ENCODE assay signal across 21 cellular contexts in the genomic region with DNA sequence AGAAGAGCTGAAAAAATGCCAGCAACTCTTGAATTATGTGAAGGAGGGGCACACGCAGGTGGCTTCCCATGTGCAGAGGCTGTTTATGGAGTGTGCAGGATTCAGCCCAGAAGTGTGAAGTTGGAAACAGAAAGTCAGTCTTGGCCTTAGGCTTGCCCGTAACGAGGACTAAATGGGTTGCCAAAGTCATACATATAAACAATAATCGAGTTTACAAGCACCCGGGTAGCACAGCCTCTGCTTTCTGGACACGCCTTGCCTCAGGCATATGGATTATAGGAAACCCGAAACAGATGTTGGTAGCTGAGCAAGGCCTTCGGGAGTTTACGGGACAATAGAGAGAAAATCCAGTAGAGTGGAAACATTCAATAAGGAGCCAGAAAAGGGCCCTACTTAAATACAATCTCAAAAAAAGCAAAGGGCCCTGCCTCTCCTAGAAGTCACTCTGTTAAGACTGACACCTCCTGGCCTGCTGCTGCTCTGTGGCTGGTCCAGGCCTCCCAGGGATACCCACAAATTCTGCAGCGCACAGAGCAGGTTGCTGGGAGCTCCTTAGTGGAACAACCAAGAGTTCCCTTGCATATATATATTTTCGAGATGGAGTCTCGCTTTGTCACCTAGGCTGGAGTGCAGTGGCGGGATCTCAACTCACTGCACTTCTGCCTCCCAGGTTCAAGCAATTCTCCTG. TPM values are rescaled to one million over a fixed set of nuclear protein-coding genes. Genes with fewer than 3 reads are reported as not detected.
A peak's percentile ranks its signal among the peaks of the same experiment; 100 is the strongest.
DNase-seq lines count a peak whose midpoint lies in the region; FAIRE-seq and TF ChIP-seq lines count a peak whose summit lies in the region.
"Had no signal": no experiment of that assay in that cellular context is flagged by ENCODE, and none has a peak within 500 bp of the region (broad histone marks: within the 10 kb centered on the region; RNA-seq: fewer than 3 reads in every experiment).

No MANE protein-coding gene starts in this region.

- no peak overlapping the region for H3K9ac ChIP-seq in keratinocyte (ENCODE audit: control insufficient read depth, extremely low read depth, insufficient read depth, low read length)

- no peaks in the 10 kb centered on the region for H3K36me3 ChIP-seq in BJ (ENCODE audit: control insufficient read depth, insufficient read depth, low read length)
- no peaks in the 10 kb centered on the region for H3K36me3 ChIP-seq in keratinocyte (ENCODE audit: control insufficient read depth in 2 of 2, extremely low read depth in 1 of 2, insufficient read depth in 2 of 2, low read length in 2 of 2)
- H3K36me3 ChIP-seq: suprapubic skin had no signal

- H3K27ac ChIP-seq in keratinocyte (ENCODE audit: control insufficient read depth, insufficient read depth, low read length): no peak overlapping the region
- H3K27ac ChIP-seq: suprapubic skin had no signal

- TF ChIP-seq CTCF in BJ (IDR thresholded peaks at IDR 0.05; ENCODE audit: insufficient read depth, low read depth, low read length) (no peak), keratinocyte (optimal IDR thresholded peaks at IDR 0.05 in 1 of 3, IDR thresholded peaks at IDR 0.05 in 1 of 3, conservative IDR thresholded peaks at IDR 0.05 in 1 of 3; ENCODE audit: extremely low read depth in 1 of 3, insufficient read depth in 2 of 3, low read length in 3 of 3) (peak in 1 of 3 experiments; percentile 14)

- CTCF ChIA-PET in BJ (lab: Yijun Ruan, JAX): interaction anchor here (1.1 kb wide), 1 partner anchor 10 kb away, joined by 4 read pairs; no protein-coding TSS in a partner anchor
- CTCF ChIA-PET in HEK293T (lab: Yijun Ruan, JAX): no interaction called here
- CTCF ChIA-PET in activated naive CD4-positive, alpha-beta T cell treated with anti-CD3 and anti-CD28 coated beads for 36 hours (lab: Charles Lee): no interaction called here

- H3K4me3 ChIP-seq in BJ (ENCODE audit: low read depth, low read length) (no peak overlapping the region), keratinocyte (ENCODE audit: control insufficient read depth in 2 of 3, extremely low read depth in 1 of 3, insufficient read depth in 2 of 3, low read depth in 1 of 3, low read length in 3 of 3) (no peak overlapping the region)
- H3K4me3 ChIP-seq: suprapubic skin had no signal

- H3K36me3 Mint-ChIP-seq in activated naive CD4-positive, alpha-beta T cell treated with anti-CD3 and anti-CD28 coated beads for 36 hours (ENCODE audit: low read depth): no peaks in the 10 kb centered on the region
- H3K36me3 Mint-ChIP-seq: CD14-positive monocyte, T-cell had no signal

- peaks cover 5% of the 10 kb centered on the region for H3K4me1 ChIP-seq in keratinocyte (ENCODE audit: control insufficient read depth, extremely low read depth, insufficient read depth, low read length)
- H3K4me1 ChIP-seq: suprapubic skin had no signal

- no peaks in the 10 kb centered on the region for H3K79me2 ChIP-seq in keratinocyte (ENCODE audit: control insufficient read depth, insufficient read depth, low read length)

- peak; percentile 13 for FAIRE-seq in keratinocyte (lab: Jason Lieb, UNC)

- peak overlapping the region; percentile 66 for H2AFZ ChIP-seq in keratinocyte (ENCODE audit: control insufficient read depth, low read length)

- peaks cover 4% of the 10 kb centered on the region for H3K4me1 Mint-ChIP-seq in activated naive CD4-positive, alpha-beta T cell treated with anti-CD3 and anti-CD28 coated beads for 36 hours (ENCODE audit: low read depth)
- H3K4me1 Mint-ChIP-seq: nephron progenitor cell had no signal

- DNase-seq in BJ (ENCODE audit: low read depth) (peak; percentile 91), HEK293T (ENCODE audit: extremely low spot score) (no peak), T1000 (lab: John Stamatoyannopoulos, UW) (peak; percentile 28), keratinocyte (ENCODE audit: low read depth, low spot score) (no peak), NCI-H446 (lab: John Stamatoyannopoulos, UW) (no peak), SK-N-DZ (ENCODE audit: low spot score) (no peak)
- DNase-seq in activated naive CD4-positive, alpha-beta T cell treated with anti-CD3 and anti-CD28 coated beads for 36 hours: no peak
- DNase-seq: activated naive CD4-positive, alpha-beta T cell; DMS153; effector memory CD8-positive, alpha-beta T cell; hypothalamus; KBM-7; kidney glomerular epithelial cell; NCI-H1092; nephron progenitor cell; T-cell had no signal

- no peak overlapping the region for H3K27ac Mint-ChIP-seq in activated naive CD4-positive, alpha-beta T cell treated with anti-CD3 and anti-CD28 coated beads for 36 hours
- H3K27ac Mint-ChIP-seq: CD14-positive monocyte; effector memory CD8-positive, alpha-beta T cell; nephron progenitor cell; progenitor cell of endocrine pancreas; T-cell had no signal

- H3K27me3 ChIP-seq in BJ (ENCODE audit: control insufficient read depth, insufficient read depth, low read length) (peaks cover 5% of the 10 kb centered on the region; the same call in 1 of the 2 replicates), keratinocyte (ENCODE audit: control insufficient read depth, extremely low read depth, insufficient read depth, low read length) (no peaks in the 10 kb centered on the region)

- dilution Hi-C loops in keratinocyte (cut with MboI; ENCODE audit: extremely low pct_ligation_motif_present, low sequenced_read_pairs): no loop called here

- H3K9me3 ChIP-seq in keratinocyte (ENCODE audit: control insufficient read depth, low read depth, low read length): no peaks in the 10 kb centered on the region
- H3K9me3 ChIP-seq: suprapubic skin had no signal

- POLR2A ChIA-PET in BJ (lab: Charles Lee) (no interaction called here), HEK293T (lab: Yijun Ruan, JAX) (no interaction called here)

- H3K9me1 ChIP-seq in keratinocyte (ENCODE audit: control insufficient read depth, extremely low read depth, insufficient read depth, low read length): no peaks in the 10 kb centered on the region

- H4K20me1 ChIP-seq in keratinocyte (ENCODE audit: control insufficient read depth, extremely low read depth, insufficient read depth, low read length): no peaks in the 10 kb centered on the region

- no peaks in the 10 kb centered on the region for H3K9me3 Mint-ChIP-seq in activated naive CD4-positive, alpha-beta T cell treated with anti-CD3 and anti-CD28 coated beads for 36 hours
- H3K9me3 Mint-ChIP-seq: CD14-positive monocyte; effector memory CD8-positive, alpha-beta T cell; nephron progenitor cell; T-cell had no signal

- no peaks in the 10 kb centered on the region for H3K27me3 Mint-ChIP-seq in activated naive CD4-positive, alpha-beta T cell treated with anti-CD3 and anti-CD28 coated beads for 36 hours (ENCODE audit: low read depth)
- H3K27me3 Mint-ChIP-seq: progenitor cell of endocrine pancreas had no signal

- peak overlapping the region; percentile 22 for H3K4me2 ChIP-seq in keratinocyte (ENCODE audit: control insufficient read depth, extremely low read depth, insufficient read depth, low read depth, low read length)

- intact Hi-C loops in activated naive CD4-positive, alpha-beta T cell treated with anti-CD3 and anti-CD28 coated beads for 36 hours (cut with micrococcal nuclease): no loop called here

- H3K4me3 Mint-ChIP-seq in activated naive CD4-positive, alpha-beta T cell treated with anti-CD3 and anti-CD28 coated beads for 36 hours: no peak overlapping the region
- H3K4me3 Mint-ChIP-seq: CD14-positive monocyte; effector memory CD8-positive, alpha-beta T cell; nephron progenitor cell; T-cell had no signal

TF ChIP-seq in HEK293T, 16 proteins besides CTCF, POLR2A, EP300 and RAD21:
- TF ChIP-seq ARNT (IDR thresholded peaks at IDR 0.05) (no peak), L3MBTL2 (conservative IDR thresholded peaks at IDR 0.05) (peak; percentile 65; the same call in 1 of the 2 replicates)

RNA-seq across cellular contexts. Expression of gene SMKR1, which starts 48.5 kb away (rescaled TPM):
- polyA plus RNA-seq in BJ (2011; rRNA removed) (0.27 and 0.45 TPM in 2 replicates), keratinocyte (0.23 to 0.81 TPM (median 0.76 TPM) in 3 replicates)
- polyA minus RNA-seq in BJ (2011; rRNA and poly(A)+ RNA removed): not detected in 2 replicates
- polyA plus RNA-seq in keratinocyte (2011; ENCODE audit: low read depth): 1.2 TPM
- polyA plus RNA-seq in keratinocyte (2011; cell fraction: cytosol; rRNA removed): 0.09 and 0.79 TPM in 2 replicates
- polyA plus RNA-seq in keratinocyte (2011; cell fraction: nucleus; rRNA removed): 0.31 and 0.45 TPM in 2 replicates
- 0.86 and 1.7 TPM in 2 replicates for polyA plus RNA-seq in keratinocyte (2012; ENCODE audit: low replicate concordance)
- not detected in 3 replicates for polyA minus RNA-seq in keratinocyte
- polyA minus RNA-seq in keratinocyte (2011; cell fraction: cytosol; rRNA and poly(A)+ RNA removed): not detected
- polyA minus RNA-seq in keratinocyte (2011; cell fraction: nucleus; rRNA and poly(A)+ RNA removed): not detected in 2 replicates
- 1 to 10 TPM in 1 of 2 experiments, under 1 TPM in 1; 0.99 to 1.2 TPM for total RNA-seq in activated naive CD4-positive, alpha-beta T cell treated with anti-CD3 and anti-CD28 coated beads for 36 hours
- 0.22 TPM in 1 of 2 replicates, not detected in the other for polyA plus RNA-seq in SK-N-DZ (2014; cell fraction: cytosol; rRNA removed)
- polyA plus RNA-seq in SK-N-DZ (2014; cell fraction: nucleus; rRNA removed): 1.9 TPM in 1 of 2 replicates, not detected in the other
- total RNA-seq: aorta, mesenteric fat pad, suprapubic skin had no signal
- polyA plus RNA-seq: CD14-positive monocyte had no signal

Comparison
In these comparisons a context has a peak if more than half of its experiments do, and no peak if none do; other contexts are left out.
1. DNase-seq: peak in BJ (single experiment) and T1000 (single experiment); none in HEK293T (single experiment), keratinocyte (single experiment), activated naive CD4-positive, alpha-beta T cell treated with anti-CD3 and anti-CD28 coated beads for 36 hours (single experiment), NCI-H446 (0 of 2) and SK-N-DZ (single experiment).